Comparison of ENCODE assay signal across 15 cellular contexts in the genomic region with DNA sequence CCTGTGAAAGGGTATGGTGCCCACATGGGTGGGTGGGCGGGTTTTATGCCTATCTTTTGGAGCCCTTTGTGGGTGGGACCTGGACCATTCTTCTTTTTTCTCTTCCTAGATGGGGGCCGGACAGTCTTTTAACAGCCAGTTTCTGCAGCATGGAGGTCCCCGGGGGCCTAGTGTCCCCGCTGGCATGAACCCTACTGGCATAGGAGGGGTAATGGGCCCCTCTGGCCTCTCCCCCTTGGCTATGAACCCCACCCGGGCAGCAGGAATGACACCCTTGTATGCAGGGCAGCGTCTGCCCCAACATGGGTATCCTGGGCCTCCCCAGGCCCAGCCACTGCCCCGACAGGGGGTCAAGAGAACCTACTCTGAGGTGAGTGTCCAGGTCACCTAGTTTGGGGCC.
"Had no signal": no experiment of that assay in that cellular context is flagged by ENCODE, and none has a peak within 500 bp of the region (broad histone marks: within the 10 kb centered on the region; RNA-seq: fewer than 3 reads in every experiment).

No MANE protein-coding gene starts in this region.

- DNase-seq: dermis blood vessel endothelial cell; effector CD4-positive, alpha-beta T cell; endodermal cell; foreskin melanocyte; kidney; mesenchymal stem cell; nephron progenitor cell; stimulated activated CD4-positive, alpha-beta T cell treated with anti-CD3 and anti-CD28 coated beads, Interleukin-2, amount 100 ng/mL, for 24 hours; stimulated activated CD4-positive, alpha-beta T cell treated with anti-CD3 and anti-CD28 coated beads, Interleukin-4, amount 100 ng/mL, for 4 hours; stimulated activated naive CD4-positive, alpha-beta T cell treated with Interleukin-2 at 50 U/mL for 16 hours had no signal

- H3K27ac Mint-ChIP-seq: endodermal cell, nephron progenitor cell, type B pancreatic cell had no signal

- H3K4me3 ChIP-seq: hepatocyte, lung, prostate gland had no signal

- H3K9me3 Mint-ChIP-seq: endodermal cell, nephron progenitor cell, type B pancreatic cell had no signal

- H3K9me3 ChIP-seq: prostate gland had no signal

- H3K36me3 ChIP-seq: prostate gland had no signal

- H3K4me1 Mint-ChIP-seq: endodermal cell, nephron progenitor cell had no signal

- H3K27ac ChIP-seq: hepatocyte, parathyroid adenoma, prostate gland had no signal

- H3K27me3 Mint-ChIP-seq: type B pancreatic cell had no signal

- H3K4me3 Mint-ChIP-seq: endodermal cell, nephron progenitor cell, type B pancreatic cell had no signal

- H3K27me3 ChIP-seq: hepatocyte had no signal
